ENCODE assay signal across 11 cellular contexts in genomic region chr4:143369556-143369955, GRCh38.
"Had no signal": no experiment of that assay in that cellular context is flagged by ENCODE, and none has a peak within 500 bp of the region (broad histone marks: within the 10 kb centered on the region; RNA-seq: fewer than 3 reads in every experiment).

No MANE protein-coding gene starts in this region.

- DNase-seq: activated CD4-positive, alpha-beta T cell treated with anti-CD3 and anti-CD28 coated beads, Interleukin-2, amount 50 U/mL, for 1 hour; activated CD4-positive, CD25-positive, alpha-beta regulatory T cell; activated gamma-delta T cell; activated naive CD8-positive, alpha-beta T cell treated with anti-CD3 and anti-CD28 coated beads for 36 hours; activated T-cell treated with anti-CD3 and anti-CD28 coated beads, Interleukin-2, amount 50 U/mL, for 4 hours; effector memory CD8-positive, alpha-beta T cell; mesendoderm; SIG-M5; T-helper 2 cell had no signal

- H3K9me3 Mint-ChIP-seq: activated naive CD8-positive, alpha-beta T cell treated with anti-CD3 and anti-CD28 coated beads for 36 hours had no signal

- H3K27ac ChIP-seq: skin epidermis had no signal

- H3K9me3 ChIP-seq: breast epithelium had no signal

- H3K27ac Mint-ChIP-seq: activated naive CD8-positive, alpha-beta T cell treated with anti-CD3 and anti-CD28 coated beads for 36 hours; effector memory CD8-positive, alpha-beta T cell had no signal

- H3K4me1 Mint-ChIP-seq: activated naive CD8-positive, alpha-beta T cell treated with anti-CD3 and anti-CD28 coated beads for 36 hours had no signal

- H3K36me3 ChIP-seq: breast epithelium had no signal

- ATAC-seq: activated T-cell treated with anti-CD3 and anti-CD28 coated beads, Interleukin-2, amount 50 U/mL, for 4 hours; effector memory CD8-positive, alpha-beta T cell had no signal

- H3K4me3 Mint-ChIP-seq: activated naive CD8-positive, alpha-beta T cell treated with anti-CD3 and anti-CD28 coated beads for 36 hours; activated T-cell treated with anti-CD3 and anti-CD28 coated beads, Interleukin-2, amount 50 U/mL, for 4 hours; effector memory CD8-positive, alpha-beta T cell had no signal

- H3K4me1 ChIP-seq: breast epithelium had no signal

- H3K4me3 ChIP-seq: breast epithelium, skin epidermis had no signal

- H3K27me3 ChIP-seq: breast epithelium had no signal
